ENCODE assay signal across 1 cellular context in the genomic region with DNA sequence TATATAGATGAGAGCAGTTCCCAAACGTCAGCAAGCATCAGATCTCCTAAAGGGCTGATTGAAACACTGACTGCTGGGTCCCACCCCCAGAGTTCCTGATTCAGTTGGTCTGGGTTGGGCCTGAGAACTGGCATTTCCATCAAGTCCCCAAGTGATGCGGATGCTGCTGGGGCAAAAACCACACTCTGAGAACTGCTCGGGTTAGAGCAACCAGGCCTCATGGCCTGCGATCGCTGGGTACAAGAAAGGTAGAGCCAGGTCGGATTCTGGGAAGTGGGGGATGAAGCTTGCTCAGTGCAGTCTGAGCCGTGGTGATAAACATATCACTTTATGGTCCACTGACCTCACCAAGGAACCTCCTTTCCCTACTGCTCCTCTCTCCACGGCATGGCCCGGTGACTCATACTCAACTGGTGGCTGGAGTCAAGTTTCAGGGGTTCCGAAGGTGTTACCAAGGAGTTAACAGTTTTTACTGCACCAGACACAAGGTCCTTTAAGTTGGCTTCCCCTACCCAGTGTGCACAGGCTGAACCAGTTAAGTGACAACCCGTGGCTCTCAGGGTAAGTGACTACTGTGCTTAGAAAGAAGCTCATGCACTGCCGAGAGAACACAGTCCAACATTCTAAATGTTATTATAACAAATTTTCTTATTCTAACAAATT.
TF ChIP-seq lines count a peak whose summit lies in the region.

No MANE protein-coding gene starts in this region.

TF ChIP-seq in K562, 482 proteins besides CTCF, POLR2A, EP300 and RAD21 (continued from another document and continues in another):
- TF ChIP-seq, protein P1, sequence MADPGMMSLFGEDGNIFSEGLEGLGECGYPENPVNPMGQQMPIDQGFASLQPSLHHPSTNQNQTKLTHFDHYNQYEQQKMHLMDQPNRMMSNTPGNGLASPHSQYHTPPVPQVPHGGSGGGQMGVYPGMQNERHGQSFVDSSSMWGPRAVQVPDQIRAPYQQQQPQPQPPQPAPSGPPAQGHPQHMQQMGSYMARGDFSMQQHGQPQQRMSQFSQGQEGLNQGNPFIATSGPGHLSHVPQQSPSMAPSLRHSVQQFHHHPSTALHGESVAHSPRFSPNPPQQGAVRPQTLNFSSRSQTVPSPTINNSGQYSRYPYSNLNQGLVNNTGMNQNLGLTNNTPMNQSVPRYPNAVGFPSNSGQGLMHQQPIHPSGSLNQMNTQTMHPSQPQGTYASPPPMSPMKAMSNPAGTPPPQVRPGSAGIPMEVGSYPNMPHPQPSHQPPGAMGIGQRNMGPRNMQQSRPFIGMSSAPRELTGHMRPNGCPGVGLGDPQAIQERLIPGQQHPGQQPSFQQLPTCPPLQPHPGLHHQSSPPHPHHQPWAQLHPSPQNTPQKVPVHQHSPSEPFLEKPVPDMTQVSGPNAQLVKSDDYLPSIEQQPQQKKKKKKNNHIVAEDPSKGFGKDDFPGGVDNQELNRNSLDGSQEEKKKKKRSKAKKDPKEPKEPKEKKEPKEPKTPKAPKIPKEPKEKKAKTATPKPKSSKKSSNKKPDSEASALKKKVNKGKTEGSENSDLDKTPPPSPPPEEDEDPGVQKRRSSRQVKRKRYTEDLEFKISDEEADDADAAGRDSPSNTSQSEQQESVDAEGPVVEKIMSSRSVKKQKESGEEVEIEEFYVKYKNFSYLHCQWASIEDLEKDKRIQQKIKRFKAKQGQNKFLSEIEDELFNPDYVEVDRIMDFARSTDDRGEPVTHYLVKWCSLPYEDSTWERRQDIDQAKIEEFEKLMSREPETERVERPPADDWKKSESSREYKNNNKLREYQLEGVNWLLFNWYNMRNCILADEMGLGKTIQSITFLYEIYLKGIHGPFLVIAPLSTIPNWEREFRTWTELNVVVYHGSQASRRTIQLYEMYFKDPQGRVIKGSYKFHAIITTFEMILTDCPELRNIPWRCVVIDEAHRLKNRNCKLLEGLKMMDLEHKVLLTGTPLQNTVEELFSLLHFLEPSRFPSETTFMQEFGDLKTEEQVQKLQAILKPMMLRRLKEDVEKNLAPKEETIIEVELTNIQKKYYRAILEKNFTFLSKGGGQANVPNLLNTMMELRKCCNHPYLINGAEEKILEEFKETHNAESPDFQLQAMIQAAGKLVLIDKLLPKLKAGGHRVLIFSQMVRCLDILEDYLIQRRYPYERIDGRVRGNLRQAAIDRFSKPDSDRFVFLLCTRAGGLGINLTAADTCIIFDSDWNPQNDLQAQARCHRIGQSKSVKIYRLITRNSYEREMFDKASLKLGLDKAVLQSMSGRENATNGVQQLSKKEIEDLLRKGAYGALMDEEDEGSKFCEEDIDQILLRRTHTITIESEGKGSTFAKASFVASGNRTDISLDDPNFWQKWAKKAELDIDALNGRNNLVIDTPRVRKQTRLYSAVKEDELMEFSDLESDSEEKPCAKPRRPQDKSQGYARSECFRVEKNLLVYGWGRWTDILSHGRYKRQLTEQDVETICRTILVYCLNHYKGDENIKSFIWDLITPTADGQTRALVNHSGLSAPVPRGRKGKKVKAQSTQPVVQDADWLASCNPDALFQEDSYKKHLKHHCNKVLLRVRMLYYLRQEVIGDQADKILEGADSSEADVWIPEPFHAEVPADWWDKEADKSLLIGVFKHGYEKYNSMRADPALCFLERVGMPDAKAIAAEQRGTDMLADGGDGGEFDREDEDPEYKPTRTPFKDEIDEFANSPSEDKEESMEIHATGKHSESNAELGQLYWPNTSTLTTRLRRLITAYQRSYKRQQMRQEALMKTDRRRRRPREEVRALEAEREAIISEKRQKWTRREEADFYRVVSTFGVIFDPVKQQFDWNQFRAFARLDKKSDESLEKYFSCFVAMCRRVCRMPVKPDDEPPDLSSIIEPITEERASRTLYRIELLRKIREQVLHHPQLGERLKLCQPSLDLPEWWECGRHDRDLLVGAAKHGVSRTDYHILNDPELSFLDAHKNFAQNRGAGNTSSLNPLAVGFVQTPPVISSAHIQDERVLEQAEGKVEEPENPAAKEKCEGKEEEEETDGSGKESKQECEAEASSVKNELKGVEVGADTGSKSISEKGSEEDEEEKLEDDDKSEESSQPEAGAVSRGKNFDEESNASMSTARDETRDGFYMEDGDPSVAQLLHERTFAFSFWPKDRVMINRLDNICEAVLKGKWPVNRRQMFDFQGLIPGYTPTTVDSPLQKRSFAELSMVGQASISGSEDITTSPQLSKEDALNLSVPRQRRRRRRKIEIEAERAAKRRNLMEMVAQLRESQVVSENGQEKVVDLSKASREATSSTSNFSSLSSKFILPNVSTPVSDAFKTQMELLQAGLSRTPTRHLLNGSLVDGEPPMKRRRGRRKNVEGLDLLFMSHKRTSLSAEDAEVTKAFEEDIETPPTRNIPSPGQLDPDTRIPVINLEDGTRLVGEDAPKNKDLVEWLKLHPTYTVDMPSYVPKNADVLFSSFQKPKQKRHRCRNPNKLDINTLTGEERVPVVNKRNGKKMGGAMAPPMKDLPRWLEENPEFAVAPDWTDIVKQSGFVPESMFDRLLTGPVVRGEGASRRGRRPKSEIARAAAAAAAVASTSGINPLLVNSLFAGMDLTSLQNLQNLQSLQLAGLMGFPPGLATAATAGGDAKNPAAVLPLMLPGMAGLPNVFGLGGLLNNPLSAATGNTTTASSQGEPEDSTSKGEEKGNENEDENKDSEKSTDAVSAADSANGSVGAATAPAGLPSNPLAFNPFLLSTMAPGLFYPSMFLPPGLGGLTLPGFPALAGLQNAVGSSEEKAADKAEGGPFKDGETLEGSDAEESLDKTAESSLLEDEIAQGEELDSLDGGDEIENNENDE (IDR thresholded peaks at IDR 0.05; ENCODE audit: low read depth, low read length): no peak
- TF ChIP-seq FOS (IDR thresholded peaks at IDR 0.05; ENCODE audit: extremely low read depth, insufficient read length) (peak; percentile 79), KAT8 (IDR thresholded peaks at IDR 0.05; ENCODE audit: low read depth) (no peak), HMGXB4 (CRISPR knock-in tag; IDR thresholded peaks at IDR 0.05) (no peak), ESRRB (CRISPR knock-in tag; IDR thresholded peaks at IDR 0.05; ENCODE audit: borderline replicate concordance) (no peak), CTCFL (IDR thresholded peaks at IDR 0.05; ENCODE audit: borderline replicate concordance, insufficient read depth, low read depth, low read length, poor library complexity, severe bottlenecking) (no peak), SFPQ (IDR thresholded peaks at IDR 0.05; ENCODE audit: low read depth, low read length) (no peak), MED1 (CRISPR knock-in tag; IDR thresholded peaks at IDR 0.05; ENCODE audit: borderline replicate concordance) (no peak), TAL1 (IDR thresholded peaks at IDR 0.05) (peak; percentile 88), ZNF668 (CRISPR knock-in tag; IDR thresholded peaks at IDR 0.05) (peak; percentile 74; the same call in 1 of the 2 replicates), ELF4 (CRISPR knock-in tag; IDR thresholded peaks at IDR 0.05) (peak; percentile 50), ARID1B (IDR thresholded peaks at IDR 0.05) (peak; percentile 98), ZNF41 (CRISPR knock-in tag; conservative IDR thresholded peaks at IDR 0.05) (no peak), ZSCAN29 (IDR thresholded peaks at IDR 0.05) (peak; percentile 71), ZNF124 (CRISPR knock-in tag; IDR thresholded peaks at IDR 0.05) (no peak), BRD4 (IDR thresholded peaks at IDR 0.05) (peak; percentile 19; the same call in 1 of the 2 replicates), ZNF175 (CRISPR knock-in tag; IDR thresholded peaks at IDR 0.05; ENCODE audit: low read depth) (no peak; the same call in 1 of the 2 replicates), MXI1 (IDR thresholded peaks at IDR 0.05; ENCODE audit: low read depth, low read length) (peak; percentile 65; the same call in 1 of the 2 replicates), LCOR (CRISPR knock-in tag; IDR thresholded peaks at IDR 0.05) (peak; percentile 78; the same call in 1 of the 2 replicates), CBX2 (IDR thresholded peaks at IDR 0.05; ENCODE audit: insufficient read depth, low read length, poor library complexity, severe bottlenecking) (no peak), TEAD2 (tag; IDR thresholded peaks at IDR 0.05) (no peak), KAT2B (IDR thresholded peaks at IDR 0.05; ENCODE audit: low read depth, low read length) (no peak), ADNP (tag; IDR thresholded peaks at IDR 0.05) (no peak; the same call in 1 of the 2 replicates), BACH1 (tag; IDR thresholded peaks at IDR 0.05) (peak; percentile 62), RNF2 (IDR thresholded peaks at IDR 0.05) (peak; percentile 97), HIVEP1 (CRISPR knock-in tag; IDR thresholded peaks at IDR 0.05) (no peak), CHD4 (IDR thresholded peaks at IDR 0.05; ENCODE audit: insufficient read depth, insufficient replicate concordance, low read depth, low read length, poor library complexity, severe bottlenecking) (no peak), FOXJ3 (CRISPR knock-in tag; IDR thresholded peaks at IDR 0.05) (no peak), MTF1 (CRISPR knock-in tag; IDR thresholded peaks at IDR 0.05; ENCODE audit: borderline replicate concordance) (no peak), ZZZ3 (IDR thresholded peaks at IDR 0.05) (no peak), ZKSCAN3 (CRISPR knock-in tag; IDR thresholded peaks at IDR 0.05) (no peak), RBM39 (optimal IDR thresholded peaks at IDR 0.05; ENCODE audit: low read depth, low read length) (no peak), FOXP1 (CRISPR knock-in tag; IDR thresholded peaks at IDR 0.05) (no peak), CREB3 (tag; conservative IDR thresholded peaks at IDR 0.05; ENCODE audit: low read depth) (peak; percentile 74; the same call in 1 of the 2 replicates), POLR3G (IDR thresholded peaks at IDR 0.05; ENCODE audit: extremely low read depth, insufficient read length, insufficient replicate concordance) (no peak), SRSF7 (optimal IDR thresholded peaks at IDR 0.05; ENCODE audit: low read depth, low read length) (no peak)
- TF ChIP-seq, protein P2, sequence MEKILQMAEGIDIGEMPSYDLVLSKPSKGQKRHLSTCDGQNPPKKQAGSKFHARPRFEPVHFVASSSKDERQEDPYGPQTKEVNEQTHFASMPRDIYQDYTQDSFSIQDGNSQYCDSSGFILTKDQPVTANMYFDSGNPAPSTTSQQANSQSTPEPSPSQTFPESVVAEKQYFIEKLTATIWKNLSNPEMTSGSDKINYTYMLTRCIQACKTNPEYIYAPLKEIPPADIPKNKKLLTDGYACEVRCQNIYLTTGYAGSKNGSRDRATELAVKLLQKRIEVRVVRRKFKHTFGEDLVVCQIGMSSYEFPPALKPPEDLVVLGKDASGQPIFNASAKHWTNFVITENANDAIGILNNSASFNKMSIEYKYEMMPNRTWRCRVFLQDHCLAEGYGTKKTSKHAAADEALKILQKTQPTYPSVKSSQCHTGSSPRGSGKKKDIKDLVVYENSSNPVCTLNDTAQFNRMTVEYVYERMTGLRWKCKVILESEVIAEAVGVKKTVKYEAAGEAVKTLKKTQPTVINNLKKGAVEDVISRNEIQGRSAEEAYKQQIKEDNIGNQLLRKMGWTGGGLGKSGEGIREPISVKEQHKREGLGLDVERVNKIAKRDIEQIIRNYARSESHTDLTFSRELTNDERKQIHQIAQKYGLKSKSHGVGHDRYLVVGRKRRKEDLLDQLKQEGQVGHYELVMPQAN (IDR thresholded peaks at IDR 0.05; ENCODE audit: borderline replicate concordance): no peak
- TF ChIP-seq, protein P3, sequence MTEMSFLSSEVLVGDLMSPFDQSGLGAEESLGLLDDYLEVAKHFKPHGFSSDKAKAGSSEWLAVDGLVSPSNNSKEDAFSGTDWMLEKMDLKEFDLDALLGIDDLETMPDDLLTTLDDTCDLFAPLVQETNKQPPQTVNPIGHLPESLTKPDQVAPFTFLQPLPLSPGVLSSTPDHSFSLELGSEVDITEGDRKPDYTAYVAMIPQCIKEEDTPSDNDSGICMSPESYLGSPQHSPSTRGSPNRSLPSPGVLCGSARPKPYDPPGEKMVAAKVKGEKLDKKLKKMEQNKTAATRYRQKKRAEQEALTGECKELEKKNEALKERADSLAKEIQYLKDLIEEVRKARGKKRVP (CRISPR knock-in tag; IDR thresholded peaks at IDR 0.05): no peak
